ENCODE assay signal across 22 cellular contexts in genomic region chr6:47781732-47782131, GRCh38. TPM values are rescaled to one million over a fixed set of nuclear protein-coding genes. Genes with fewer than 3 reads are reported as not detected.
"Had no signal": no experiment of that assay in that cellular context is flagged by ENCODE, and none has a peak within 500 bp of the region (broad histone marks: within the 10 kb centered on the region; RNA-seq: fewer than 3 reads in every experiment).

Gene OPN5, plus strand, starts transcription at chr6:47782032. Its CDS starts 35 bp downstream, at chr6:47782067.

- ATAC-seq: activated CD4-positive, CD25-positive, alpha-beta regulatory T cell treated with anti-CD3 and anti-CD28 coated beads, Interleukin-2, amount 50 U/mL, for 24 hours; activated CD8-positive, alpha-beta memory T cell treated with anti-CD3 and anti-CD28 coated beads, Interleukin-2, amount 10 ng/mL, durations not matched to agents 7 days and 5 days; heart left ventricle; right cardiac atrium; upper lobe of right lung had no signal

- H3K4me3 Mint-ChIP-seq: activated CD8-positive, alpha-beta memory T cell treated with anti-CD3 and anti-CD28 coated beads, Interleukin-2, amount 10 ng/mL, durations not matched to agents 7 days and 5 days; activated T-cell treated with anti-CD3 and anti-CD28 coated beads, Interleukin-2, amount 50 U/mL, for 24 hours had no signal

- H3K4me3 ChIP-seq: esophagus squamous epithelium, upper lobe of right lung had no signal

- H3K27ac Mint-ChIP-seq: activated CD8-positive, alpha-beta memory T cell treated with anti-CD3 and anti-CD28 coated beads, Interleukin-2, amount 10 ng/mL, durations not matched to agents 7 days and 5 days; activated naive CD4-positive, alpha-beta T cell treated with anti-CD3 and anti-CD28 coated beads, Interleukin-2, amount 50 U/mL, for 72 hours; activated T-cell treated with anti-CD3 and anti-CD28 coated beads, Interleukin-2, amount 50 U/mL, for 24 hours had no signal

- H3K27me3 ChIP-seq: heart left ventricle, upper lobe of right lung had no signal

- H3K36me3 ChIP-seq: esophagus squamous epithelium, heart left ventricle, left ventricle myocardium inferior, upper lobe of right lung had no signal

- H3K27ac ChIP-seq: esophagus squamous epithelium, heart left ventricle, left ventricle myocardium inferior, upper lobe of right lung had no signal

- H3K36me3 Mint-ChIP-seq: activated CD8-positive, alpha-beta memory T cell treated with anti-CD3 and anti-CD28 coated beads, Interleukin-2, amount 10 ng/mL, durations not matched to agents 7 days and 5 days; activated naive CD4-positive, alpha-beta T cell treated with anti-CD3 and anti-CD28 coated beads, Interleukin-2, amount 50 U/mL, for 72 hours had no signal

- DNase-seq: activated CD4-positive, alpha-beta T cell treated with anti-CD3 and anti-CD28 coated beads, Interleukin-2, amount 50 U/mL, for 4 hours; activated CD8-positive, alpha-beta memory T cell treated with anti-CD3 and anti-CD28 coated beads, Interleukin-2, amount 10 ng/mL, durations not matched to agents 7 days and 5 days; activated effector memory CD4-positive, alpha-beta T cell treated with anti-CD3 and anti-CD28 coated beads, Interleukin-2, amount 50 U/mL, for 16 hours; activated T-cell treated with anti-CD3 and anti-CD28 coated beads, Interleukin-2, amount 50 U/mL, for 24 hours; anterior cingulate cortex; esophagus squamous epithelium; heart left ventricle; kidney; left ventricle myocardium inferior; posterior cingulate gyrus; right cardiac atrium; stimulated activated naive CD4-positive, alpha-beta T cell; substantia nigra; upper lobe of right lung had no signal

- H3K9me3 ChIP-seq: esophagus squamous epithelium, heart left ventricle, left ventricle myocardium inferior, upper lobe of right lung had no signal

- FAIRE-seq: bronchial epithelial cell, endometrium, frontal cortex, kidney had no signal

- H3K9me3 Mint-ChIP-seq: activated naive CD4-positive, alpha-beta T cell treated with anti-CD3 and anti-CD28 coated beads, Interleukin-2, amount 50 U/mL, for 72 hours; activated T-cell treated with anti-CD3 and anti-CD28 coated beads, Interleukin-2, amount 50 U/mL, for 24 hours had no signal

RNA-seq across cellular contexts. Expression of gene OPN5, which starts in this region (rescaled TPM):
- total RNA-seq: activated CD8-positive, alpha-beta memory T cell treated with anti-CD3 and anti-CD28 coated beads, Interleukin-2, amount 10 ng/mL, durations not matched to agents 7 days and 5 days; activated naive CD4-positive, alpha-beta T cell treated with anti-CD3 and anti-CD28 coated beads, Interleukin-2, amount 50 U/mL, for 72 hours; bronchial epithelial cell; chondrocyte; esophagus squamous epithelium; frontal cortex; left ventricle myocardium inferior; mesenteric fat pad; right cardiac atrium; T-helper 2 cell treated with Interferon-gamma antibody and Interleukin-4, amounts not matched to agents 100 ng/mL and 5 ng/mL, for 36 hours; upper lobe of right lung had no signal
- polyA plus RNA-seq: right cardiac atrium had no signal
